9 cellular contexts compared by ENCODE assay signal in genomic region chr17:17151541-17151940, GRCh38. TPM values are rescaled to one million over a fixed set of nuclear protein-coding genes. Genes with fewer than 3 reads are reported as not detected.
DNase-seq lines count a peak whose midpoint lies in the region; ATAC-seq and TF ChIP-seq lines count a peak whose summit lies in the region.
"Had no signal": no experiment of that assay in that cellular context is flagged by ENCODE, and none has a peak within 500 bp of the region (broad histone marks: within the 10 kb centered on the region; RNA-seq: fewer than 3 reads in every experiment).

No MANE protein-coding gene starts in this region.

- intact Hi-C loops in transverse colon (cut with DNase I; ENCODE audit: low total_unique reads) = no loop called here

- no peak for ATAC-seq in GM19023 (IDR thresholded peaks at IDR 0.05; ENCODE audit: unreplicated experiment)

- H3K4me1 Mint-ChIP-seq in activated T-cell treated with anti-CD3 and anti-CD28 coated beads, Interleukin-2, amount 50 U/mL, for 24 hours (ENCODE audit: low read depth) = peaks cover 53% of the 10 kb centered on the region
- peaks cover 5% of the 10 kb centered on the region for H3K4me1 Mint-ChIP-seq in activated naive CD8-positive, alpha-beta T cell treated with anti-CD3 and anti-CD28 coated beads for 36 hours
- peaks cover 18 to 20% of the 10 kb centered on the region in 2 donors for H3K4me1 Mint-ChIP-seq in immature natural killer cell

- peak overlapping the region; percentile 83 for H3K27ac Mint-ChIP-seq in activated T-cell treated with anti-CD3 and anti-CD28 coated beads, Interleukin-2, amount 50 U/mL, for 24 hours
- peak overlapping the region; percentile 75 for H3K27ac Mint-ChIP-seq in activated naive CD8-positive, alpha-beta T cell treated with anti-CD3 and anti-CD28 coated beads for 36 hours
- peak overlapping the region in 4 of 6 donors; percentile 21 to 66 (median 34) for H3K27ac Mint-ChIP-seq in immature natural killer cell

- no peak for TF ChIP-seq EP300 in transverse colon (IDR thresholded peaks at IDR 0.05; ENCODE audit: low read depth)

- WGBS in transverse colon (ENCODE audit: low coverage in 1 of 2), 2 donors = 94% methylated on average over 3 of the region's 3 CpGs; no CpG with 5 or more reads in 1 of the 2 donors

- H3K9me3 Mint-ChIP-seq in activated T-cell treated with anti-CD3 and anti-CD28 coated beads, Interleukin-2, amount 50 U/mL, for 24 hours = no peaks in the 10 kb centered on the region
- H3K9me3 Mint-ChIP-seq in activated naive CD8-positive, alpha-beta T cell treated with anti-CD3 and anti-CD28 coated beads for 36 hours = no peaks in the 10 kb centered on the region
- no peaks in the 10 kb centered on the region for H3K9me3 Mint-ChIP-seq in immature natural killer cell

- in situ Hi-C loops in transverse colon (cut with MboI; ENCODE audit: low pct_ligation_motif_present in 1 of 4, low pct_unique_long_range_greater_than_20kb in 1 of 4, low sequenced_read_pairs in 3 of 4) = no loop called here

- H3K4me3 Mint-ChIP-seq in activated T-cell treated with anti-CD3 and anti-CD28 coated beads, Interleukin-2, amount 50 U/mL, for 24 hours = no peak overlapping the region
- no peak overlapping the region for H3K4me3 Mint-ChIP-seq in activated naive CD8-positive, alpha-beta T cell treated with anti-CD3 and anti-CD28 coated beads for 36 hours
- H3K4me3 Mint-ChIP-seq in immature natural killer cell = no peak overlapping the region

- no peaks in the 10 kb centered on the region for H3K9me3 ChIP-seq in transverse colon

- no peaks in the 10 kb centered on the region for H3K27me3 Mint-ChIP-seq in activated T-cell treated with anti-CD3 and anti-CD28 coated beads, Interleukin-2, amount 50 U/mL, for 24 hours
- no peaks in the 10 kb centered on the region for H3K27me3 Mint-ChIP-seq in activated naive CD8-positive, alpha-beta T cell treated with anti-CD3 and anti-CD28 coated beads for 36 hours
- peaks cover 0 to 5% (median 1%) of the 10 kb centered on the region in 3 donors for H3K27me3 Mint-ChIP-seq in immature natural killer cell (ENCODE audit: low read depth in 3 of 3)

- H3K4me3 ChIP-seq in transverse colon = no peak overlapping the region
- H3K4me3 ChIP-seq: SK-N-MC had no signal

- H3K27ac ChIP-seq in transverse colon = peak overlapping the region; percentile 25 to 71 (median 64)
- H3K27ac ChIP-seq: SK-N-MC had no signal

- no peak for TF ChIP-seq POLR2A in transverse colon (IDR thresholded peaks at IDR 0.05)

- H3K36me3 ChIP-seq in transverse colon = peaks cover 0 to 39% (median 17%) of the 10 kb centered on the region in 4 donors

- DNase-seq in activated T-cell treated with anti-CD3 and anti-CD28 coated beads, Interleukin-2, amount 50 U/mL, for 24 hours = no peak
- no peak for DNase-seq in activated T-cell treated with anti-CD3 and anti-CD28 coated beads, Interleukin-2, amount 50 U/mL, for 1 hour
- DNase-seq in activated naive CD8-positive, alpha-beta T cell treated with anti-CD3 and anti-CD28 coated beads for 36 hours = no peak
- DNase-seq in immature natural killer cell (no peak), transverse colon (no peak), globus pallidus (ENCODE audit: low spot score) (no peak), DMS79 (lab: John Stamatoyannopoulos, UW) (no peak)

- H3K4me1 ChIP-seq in transverse colon = peaks cover 5 to 16% (median 12%) of the 10 kb centered on the region in 4 donors

- H3K36me3 Mint-ChIP-seq in activated T-cell treated with anti-CD3 and anti-CD28 coated beads, Interleukin-2, amount 50 U/mL, for 24 hours (ENCODE audit: low read depth) = peaks cover 92% of the 10 kb centered on the region
- H3K36me3 Mint-ChIP-seq in activated naive CD8-positive, alpha-beta T cell treated with anti-CD3 and anti-CD28 coated beads for 36 hours = peaks cover 16% of the 10 kb centered on the region
- H3K36me3 Mint-ChIP-seq in immature natural killer cell = peaks cover 20 to 28% (median 25%) of the 10 kb centered on the region in 3 donors

- no peak for TF ChIP-seq CTCF in transverse colon (IDR thresholded peaks at IDR 0.05)

- no peaks in the 10 kb centered on the region for H3K27me3 ChIP-seq in transverse colon

RNA-seq across cellular contexts. Expression of gene PLD6, which starts 54.6 kb away (rescaled TPM):
- 10 to 100 TPM; 19.4 to 19.5 TPM for total RNA-seq in activated naive CD8-positive, alpha-beta T cell treated with anti-CD3 and anti-CD28 coated beads for 36 hours
- polyA plus RNA-seq in immature natural killer cell = 1 to 10 TPM in 2 of 3 donors, under 1 TPM in 1; 0.41 to 2.5 (median 1.4) TPM
- total RNA-seq in transverse colon = 1 to 10 TPM in 2 of 4 donors, under 1 TPM in 1, not detected in 1; 0.75 to 3.2 (median 1.4) TPM

Comparison
In these comparisons a context has a peak if more than half of its experiments do, and no peak if none do; other contexts are left out.
1. RNA of gene PLD6, which starts 54.6 kb away (total RNA-seq): 19.4 to 19.5 TPM in activated naive CD8-positive, alpha-beta T cell treated with anti-CD3 and anti-CD28 coated beads for 36 hours; 0.75 to 3.2 TPM in transverse colon; every median in the first group is over 4 times any median in the second.
2. Peak in every context shown above with its lines, with median percentiles within 50 percentile points of each other: H3K27ac Mint-ChIP-seq.